8 cellular contexts compared by ENCODE assay signal in genomic region chr16:10940501-10941079, GRCh38. TPM values are rescaled to one million over a fixed set of nuclear protein-coding genes. Genes with fewer than 3 reads are reported as not detected.
DNase-seq lines count a peak whose midpoint lies in the region; TF ChIP-seq lines count a peak whose summit lies in the region.

No MANE protein-coding gene starts in this region.

- H3K4me1 ChIP-seq in esophagus squamous epithelium = peaks cover 57 to 87% (median 62%) of the 10 kb centered on the region in 3 donors

- no peaks in the 10 kb centered on the region for H3K9me3 ChIP-seq in esophagus squamous epithelium

- H3K4me1 Mint-ChIP-seq in osteocyte (ENCODE audit: unreplicated experiment) = peaks cover 43% of the 10 kb centered on the region

- intact Hi-C loops in esophagus squamous epithelium (cut with DNase I) = no loop called here

- POLR2A ChIA-PET in RWPE1 (lab: Yijun Ruan, JAX; ENCODE audit: low non-redundant PET) = interaction anchor here (0.5 kb wide), 1 partner anchor 107 kb away, joined by 3 read pairs; no protein-coding TSS in a partner anchor

- H3K36me3 ChIP-seq in esophagus squamous epithelium = peaks cover 0 to 12% (median 0%) of the 10 kb centered on the region in 3 donors

- peak overlapping the region; percentile 74 for H3K27ac ChIP-seq in RWPE1
- peak overlapping the region in 3 of 4 donors; percentile 75 to 91 (median 89) for H3K27ac ChIP-seq in esophagus squamous epithelium

- no peak overlapping the region for H3K27ac Mint-ChIP-seq in osteocyte (ENCODE audit: unreplicated experiment)

- peak overlapping the region; percentile 90 for H3K4me3 Mint-ChIP-seq in osteocyte (ENCODE audit: unreplicated experiment)

- no peaks in the 10 kb centered on the region for H3K36me3 Mint-ChIP-seq in osteocyte (ENCODE audit: unreplicated experiment)

- H3K4me3 ChIP-seq in GM08714 (ENCODE audit: low read length) (peak overlapping the region; percentile 73), esophagus squamous epithelium (peak overlapping the region; percentile 78 to 93 (median 90))

- no peaks in the 10 kb centered on the region for H3K9me3 Mint-ChIP-seq in osteocyte (ENCODE audit: unreplicated experiment)

- no peaks in the 10 kb centered on the region for H3K27me3 ChIP-seq in esophagus squamous epithelium

- CTCF ChIA-PET in RWPE1 (lab: Yijun Ruan, JAX) = interaction anchor here (0.6 kb wide), 1 partner anchor 360 kb away, joined by 3 read pairs; the partner anchor contains the start of gene EMP2

- no peak for TF ChIP-seq POLR2A in esophagus squamous epithelium (IDR thresholded peaks at IDR 0.05)

- no peaks in the 10 kb centered on the region for H3K27me3 Mint-ChIP-seq in osteocyte (ENCODE audit: unreplicated experiment)

- WGBS in esophagus squamous epithelium, 2 donors = 14 to 16% methylated on average over 5 of the region's 8 CpGs

- no peak for TF ChIP-seq CTCF in RWPE1 (conservative IDR thresholded peaks at IDR 0.05; ENCODE audit: low read depth)
- no peak for TF ChIP-seq CTCF in esophagus squamous epithelium (IDR thresholded peaks at IDR 0.05)
- TF ChIP-seq CTCF in osteocyte (IDR thresholded peaks at IDR 0.05) = no peak

- DNase-seq in RWPE1 (ENCODE audit: low spot score) (no peak), esophagus squamous epithelium (lab: John Stamatoyannopoulos, UW) (no peak), osteocyte (ENCODE audit: extremely low spot score, unreplicated experiment) (no peak), NCI-H2107 (lab: John Stamatoyannopoulos, UW) (no peak), foreskin melanocyte (no peak)
- no peak for DNase-seq in effector CD8-positive, alpha-beta T cell (lab: John Stamatoyannopoulos, UW)
- DNase-seq in stimulated activated CD4-positive, alpha-beta T cell treated with anti-CD3 and anti-CD28 coated beads, Interleukin-4, amount 100 ng/mL, for 1 hour = no peak

RNA-seq across cellular contexts. Expression of gene DEXI, which starts 1.7 kb away (rescaled TPM):
- total RNA-seq in esophagus squamous epithelium = 10 to 100 TPM; 22.6 to 60.1 (median 28.4) TPM
- 32.4 and 35.8 TPM in 2 replicates for total RNA-seq in osteocyte

RNA-seq across cellular contexts. Expression of gene CLEC16A, which starts 3.8 kb away (rescaled TPM):
- total RNA-seq in esophagus squamous epithelium = 10 to 100 TPM; 20.3 to 25.7 (median 25.1) TPM
- total RNA-seq in osteocyte = 22.1 and 24.0 TPM in 2 replicates
